ENCODE assay signal across 7 cellular contexts in genomic region chr18:10577842-10578572, GRCh38. TPM values are rescaled to one million over a fixed set of nuclear protein-coding genes. Genes with fewer than 3 reads are reported as not detected.
DNase-seq lines count a peak whose midpoint lies in the region; ATAC-seq, FAIRE-seq and TF ChIP-seq lines count a peak whose summit lies in the region.
"Not testable (repeated sequence)": the region's sequence is repeated elsewhere in the genome, so short reads cannot be mapped to it uniquely, and the experiment has no call there.

No MANE protein-coding gene starts in this region.

- not testable (repeated sequence) for H3K27me3 Mint-ChIP-seq in Caco-2 (ENCODE audit: insufficient read depth, unreplicated experiment); WTC11 (ENCODE audit: low read depth); neural progenitor cell (ENCODE audit: insufficient read depth, low read depth)

- H3K9me3 Mint-ChIP-seq in Caco-2 (ENCODE audit: unreplicated experiment): peaks cover 16% of the 10 kb centered on the region
- peaks cover 21% of the 10 kb centered on the region for H3K9me3 Mint-ChIP-seq in WTC11
- peaks cover 14% of the 10 kb centered on the region for H3K9me3 Mint-ChIP-seq in neural progenitor cell

- CTCF ChIA-PET in A549 (lab: Yijun Ruan, JAX): interaction anchor here (0.9 kb wide), 1 partner anchor 18 kb away, joined by 3 read pairs; no protein-coding TSS in a partner anchor
- CTCF ChIA-PET in Caco-2 (lab: Charles Lee): interaction anchor here (0.9 kb wide), 1 partner anchor 437 kb away, joined by 3 read pairs; no protein-coding TSS in a partner anchor
- CTCF ChIA-PET in RWPE1 (lab: Yijun Ruan, JAX); K562 (lab: Yijun Ruan, JAX; ENCODE audit: low intra/inter-chr PET ratio): not testable (repeated sequence)
- CTCF ChIA-PET in WTC11 (lab: Charles Lee): interaction anchor here (1.4 kb wide), 1 partner anchor 18 kb away, joined by 5 read pairs; no protein-coding TSS in a partner anchor

- H3K4me1 Mint-ChIP-seq in Caco-2 (ENCODE audit: low read depth, unreplicated experiment); WTC11; neural progenitor cell: not testable (repeated sequence)

- H3K4me2 ChIP-seq in A549 (peak overlapping the region; percentile 55; the same call in 2 of the 3 replicates), K562 (ENCODE audit: insufficient read depth, low read length) (peak overlapping the region; percentile 53)
- H3K4me2 ChIP-seq in neural progenitor cell: not testable (repeated sequence)

- not testable (repeated sequence) for ATAC-seq in A549, WTC11, left lobe of liver
- 0 out of 3 replicates have a peak, but pooled peaks have one; percentile 40 for ATAC-seq in K562

- TF ChIP-seq POLR2A in A549 (IDR thresholded peaks at IDR 0.05; ENCODE audit: low read length): not testable (repeated sequence)
- peak; percentile 57 for TF ChIP-seq POLR2A in K562 (conservative IDR thresholded peaks at IDR 0.05)

- not testable (repeated sequence) for H3K9ac ChIP-seq in K562 (ENCODE audit: insufficient read depth in 1 of 2, low read depth in 2 of 2, low read length in 2 of 2); neural progenitor cell

- H3K9me3 ChIP-seq in A549; Caco-2; K562 (replicated peaks; ENCODE audit: control insufficient read depth, insufficient read depth, low read depth, low read length); neural progenitor cell (ENCODE audit: low read depth): not testable (repeated sequence)

- H3K4me3 ChIP-seq in A549 (peak overlapping the region; percentile 30; the same call in 2 of the 3 replicates), Caco-2 (ENCODE audit: low read depth, low read length) (peak overlapping the region; percentile 22; the same call in 1 of the 2 replicates)
- H3K4me3 ChIP-seq in K562, neural progenitor cell: not testable (repeated sequence)

- peak overlapping the region; percentile 89 for H2AFZ ChIP-seq in K562 (ENCODE audit: low read depth, low read length)
- peak overlapping the region; percentile 79 for H2AFZ ChIP-seq in neural progenitor cell (replicated peaks)

- in situ Hi-C loops in K562 (cut with MboI): not testable (repeated sequence)

- BruUV-seq in Caco-2 (replicated peaks; lab: Mats Ljungman, UMichigan); K562 (replicated peaks; lab: Mats Ljungman, UMichigan): not testable (repeated sequence)

- H3K79me2 ChIP-seq in K562 (ENCODE audit: control insufficient read depth, insufficient read depth, low read length); neural progenitor cell (ENCODE audit: low read depth): not testable (repeated sequence)

- POLR2A ChIA-PET in A549 (lab: Yijun Ruan, JAX); RWPE1 (lab: Yijun Ruan, JAX; ENCODE audit: low non-redundant PET); WTC11 (lab: Charles Lee): not testable (repeated sequence)
- POLR2A ChIA-PET in Caco-2 (lab: Charles Lee) (interaction anchor here (1.5 kb wide), 1 partner anchor 52 kb away, joined by 3 read pairs; the partner anchor contains the start of gene NAPG), K562 (lab: Yijun Ruan, JAX) (interaction anchor here (0.6 to 1.5 kb wide), 4 partner anchors 9 to 639 kb away, joined by 3 to 4 read pairs (median 3); no protein-coding TSS in a partner anchor)

- not testable (repeated sequence) for TF ChIP-seq CTCF in A549 (IDR thresholded peaks at IDR 0.05); Caco-2 (IDR thresholded peaks at IDR 0.05; ENCODE audit: insufficient read depth in 1 of 2, low read depth in 1 of 2, low read length in 1 of 2, severe bottlenecking in 1 of 2, unreplicated experiment in 1 of 2); RWPE1 (conservative IDR thresholded peaks at IDR 0.05; ENCODE audit: low read depth); WTC11 (IDR thresholded peaks at IDR 0.05); K562 (IDR thresholded peaks at IDR 0.05 in 2 of 3, conservative IDR thresholded peaks at IDR 0.05 in 1 of 3; ENCODE audit: insufficient read depth in 2 of 3, low read depth in 1 of 3, low read length in 3 of 3); neural progenitor cell (IDR thresholded peaks at IDR 0.05)

- H3K4me3 Mint-ChIP-seq in Caco-2 (ENCODE audit: unreplicated experiment): peak overlapping the region; percentile 69
- not testable (repeated sequence) for H3K4me3 Mint-ChIP-seq in WTC11, neural progenitor cell

- not testable (repeated sequence) for FAIRE-seq in A549 (lab: Jason Lieb, UNC); K562 (lab: Jason Lieb, UNC)

- intact Hi-C loops in Caco-2 (cut with micrococcal nuclease; ENCODE audit: unreplicated experiment); K562 (cut with micrococcal nuclease): not testable (repeated sequence)

- not testable (repeated sequence) for H4K20me1 ChIP-seq in K562 (replicated peaks; ENCODE audit: control insufficient read depth, insufficient read depth, low read length); neural progenitor cell (ENCODE audit: low read depth)

- not testable (repeated sequence) for H3K36me3 ChIP-seq in Caco-2 (ENCODE audit: control insufficient read depth, insufficient read depth, low read length); K562 (ENCODE audit: control insufficient read depth, insufficient read depth, low read length); neural progenitor cell

- H3K27me3 ChIP-seq in Caco-2 (replicated peaks; ENCODE audit: control insufficient read depth, insufficient read depth, low read length); K562 (ENCODE audit: control insufficient read depth in 2 of 2, insufficient read depth in 2 of 2, low read length in 2 of 2); neural progenitor cell: not testable (repeated sequence)

- H3K27ac ChIP-seq in A549 (peak overlapping the region; percentile 48 to 77), RWPE1 (peak overlapping the region; percentile 66)
- not testable (repeated sequence) for H3K27ac ChIP-seq in K562 (ENCODE audit: extremely low read depth, low read depth, low read length); neural progenitor cell

- H3F3A ChIP-seq in neural progenitor cell (ENCODE audit: low read depth): not testable (repeated sequence)

- H3K27ac Mint-ChIP-seq in Caco-2 (ENCODE audit: unreplicated experiment) (peak overlapping the region; percentile 86), WTC11 (peak overlapping the region; percentile 60)
- not testable (repeated sequence) for H3K27ac Mint-ChIP-seq in neural progenitor cell

- not testable (repeated sequence) for TF ChIP-seq RAD21 in A549 (conservative IDR thresholded peaks at IDR 0.05 in 1 of 2, IDR thresholded peaks at IDR 0.05 in 1 of 2)
- TF ChIP-seq RAD21 in K562 (CRISPR knock-in tag; conservative IDR thresholded peaks at IDR 0.05 in 1 of 2, IDR thresholded peaks at IDR 0.05 in 1 of 2): peak in 1 of 2 experiments; percentile 14; a peak in 1 of 4 replicates

- WGBS in A549 (ENCODE audit: missing lambda C conversion rate): 65% methylated on average over 10 of the region's 25 CpGs
- WGBS in K562 (ENCODE audit: insufficient coverage, low coverage, missing lambda C conversion rate): 29% methylated on average over 22 of the region's 25 CpGs

- not testable (repeated sequence) for H3K9me1 ChIP-seq in K562 (ENCODE audit: control insufficient read depth, insufficient read depth, low read length)

- H3K36me3 Mint-ChIP-seq in Caco-2 (ENCODE audit: insufficient read depth, unreplicated experiment); neural progenitor cell: not testable (repeated sequence)
- H3K36me3 Mint-ChIP-seq in WTC11: peaks cover 29% of the 10 kb centered on the region

- not testable (repeated sequence) for H3K4me1 ChIP-seq in A549; Caco-2; K562 (replicated peaks in 1 of 2; ENCODE audit: control insufficient read depth in 2 of 2, insufficient read depth in 2 of 2, low read length in 2 of 2); neural progenitor cell

- not testable (repeated sequence) for DNase-seq in A549 (ENCODE audit: low read depth in 1 of 2, low spot score in 1 of 2); RWPE1 (ENCODE audit: low spot score); K562 (ENCODE audit: extremely low read depth in 1 of 4, low spot score in 3 of 4); neural progenitor cell (ENCODE audit: low spot score)
- DNase-seq in Caco-2 (peak in 1 of 2 experiments; percentile 43), WTC11 (ENCODE audit: low spot score) (peak; percentile 57), left lobe of liver (ENCODE audit: low spot score) (peak; percentile 27)

- not testable (repeated sequence) for TF ChIP-seq EP300 in A549 (IDR thresholded peaks at IDR 0.05); K562 (IDR thresholded peaks at IDR 0.05; ENCODE audit: low read length)

RNA-seq across cellular contexts. Expression of gene NAPG, which starts 52.2 kb away (rescaled TPM):
- polyA plus RNA-seq in A549 (2011; rRNA removed): 18.3 and 22.1 TPM in 2 replicates
- 4.8 and 4.9 TPM in 2 replicates for polyA plus RNA-seq in A549 (2012; cell fraction: cytosol; rRNA removed)
- polyA plus RNA-seq in A549 (2012; cell fraction: nucleus; rRNA removed): 3.3 and 6.4 TPM in 2 replicates
- polyA plus RNA-seq in A549 (2017; fragmentation: RNase III; extraction: RNeasy Plus Mini Kit Qiagen cat#74134 plus additional on column Dnase treatment): 11.2 to 13.1 TPM (median 11.6 TPM) in 3 replicates
- polyA minus RNA-seq in A549 (2011; rRNA and poly(A)+ RNA removed): 8.4 and 11.9 TPM in 2 replicates
- total RNA-seq in Caco-2 (2022): 41.5 and 42.6 TPM in 2 replicates
- total RNA-seq in WTC11 (2021): 24.2 to 28.7 TPM (median 25.8 TPM) in 3 replicates
- total RNA-seq in K562 (2011; cell fraction: chromatin; rRNA removed; ENCODE audit: low replicate concordance): 31.3 and 105 TPM in 2 replicates
- 23.2 and 26.1 TPM in 2 replicates for total RNA-seq in K562 (2011; cell fraction: nucleolus; rRNA removed)
- total RNA-seq in K562 (2011; cell fraction: nucleoplasm; rRNA removed): 51.0 and 88.7 TPM in 2 replicates
- 31.6 and 37.1 TPM in 2 replicates for total RNA-seq in K562 (2014; rRNA removed)
- 63.3 and 71.6 TPM in 2 replicates for total RNA-seq in K562 (2014; rRNA removed; fragmentation: Illumina TruSeq; extraction: Trizol)
- total RNA-seq in K562 (2015; rRNA removed; fragmentation: Illumina TruSeq; extraction: Trizol): 55.1 and 61.7 TPM in 2 replicates
- 42.9 and 45.8 TPM in 2 replicates for total RNA-seq in K562 (2021)
- polyA plus RNA-seq in K562 (2011; rRNA removed): 47.3 and 55.3 TPM in 2 replicates
- polyA plus RNA-seq in K562 (2011; cell fraction: cytosol; rRNA removed): 8.8 and 19.0 TPM in 2 replicates
- polyA plus RNA-seq in K562 (2011; cell fraction: nucleus; rRNA removed): 21.9 and 29.5 TPM in 2 replicates
- 23.2 and 27.2 TPM in 2 replicates for polyA plus RNA-seq in K562 (2012)
- polyA plus RNA-seq in K562 (2014; fragmentation: Illumina TruSeq; extraction: Trizol): 34.3 and 38.2 TPM in 2 replicates
- 10 to 100 TPM; 50.9 to 52.4 TPM for polyA plus RNA-seq in K562 (2014; fragmentation: Nextera tagmentation; extraction: Ambion mirVana)
- 38.6 and 39.9 TPM in 2 replicates for polyA plus RNA-seq in K562 (2014; rRNA removed)
- 38.5 and 44.8 TPM in 2 replicates for polyA minus RNA-seq in K562 (2011; rRNA and poly(A)+ RNA removed)
- polyA minus RNA-seq in K562 (2011; cell fraction: cytosol; rRNA and poly(A)+ RNA removed): 15.2 and 21.4 TPM in 2 replicates
- polyA minus RNA-seq in K562 (2011; cell fraction: nucleus; rRNA and poly(A)+ RNA removed): 21.9 and 35.9 TPM in 2 replicates
- 11.5 TPM for total RNA-seq in left lobe of liver
- total RNA-seq in neural progenitor cell (ENCODE audit: low replicate concordance): 30.1 and 56.6 TPM in 2 replicates
